In the genomic region with DNA sequence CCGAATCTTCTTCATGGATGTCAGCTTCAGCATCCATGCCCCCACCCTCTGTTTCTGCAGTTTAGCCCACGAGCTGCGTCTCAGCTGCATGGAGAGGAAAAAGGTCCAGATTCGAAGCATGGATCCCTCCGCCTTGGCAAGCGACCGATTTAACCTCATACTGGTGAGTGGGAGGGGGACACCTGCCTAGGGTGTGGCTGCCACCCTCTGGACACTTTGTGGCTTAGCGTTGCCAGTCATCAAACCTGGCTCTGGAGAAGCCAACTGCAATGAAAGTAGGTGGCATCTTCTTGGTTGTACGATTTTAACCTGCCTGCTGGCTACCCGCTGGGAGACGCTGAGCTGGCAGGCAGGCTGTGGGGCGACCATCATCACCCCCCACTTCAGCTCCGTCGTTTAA, we compare ENCODE assay signal across 1 cellular context.
TF ChIP-seq lines count a peak whose summit lies in the region.

No MANE protein-coding gene starts in this region.

TF ChIP-seq in HCT116, 20 proteins besides CTCF, POLR2A, EP300 and RAD21 (continued from another document):
- TF ChIP-seq, protein P1, sequence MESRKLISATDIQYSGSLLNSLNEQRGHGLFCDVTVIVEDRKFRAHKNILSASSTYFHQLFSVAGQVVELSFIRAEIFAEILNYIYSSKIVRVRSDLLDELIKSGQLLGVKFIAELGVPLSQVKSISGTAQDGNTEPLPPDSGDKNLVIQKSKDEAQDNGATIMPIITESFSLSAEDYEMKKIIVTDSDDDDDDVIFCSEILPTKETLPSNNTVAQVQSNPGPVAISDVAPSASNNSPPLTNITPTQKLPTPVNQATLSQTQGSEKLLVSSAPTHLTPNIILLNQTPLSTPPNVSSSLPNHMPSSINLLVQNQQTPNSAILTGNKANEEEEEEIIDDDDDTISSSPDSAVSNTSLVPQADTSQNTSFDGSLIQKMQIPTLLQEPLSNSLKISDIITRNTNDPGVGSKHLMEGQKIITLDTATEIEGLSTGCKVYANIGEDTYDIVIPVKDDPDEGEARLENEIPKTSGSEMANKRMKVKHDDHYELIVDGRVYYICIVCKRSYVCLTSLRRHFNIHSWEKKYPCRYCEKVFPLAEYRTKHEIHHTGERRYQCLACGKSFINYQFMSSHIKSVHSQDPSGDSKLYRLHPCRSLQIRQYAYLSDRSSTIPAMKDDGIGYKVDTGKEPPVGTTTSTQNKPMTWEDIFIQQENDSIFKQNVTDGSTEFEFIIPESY (IDR thresholded peaks at IDR 0.05; ENCODE audit: extremely low read depth, insufficient replicate concordance, low read length) = no peak
- TF ChIP-seq SIN3A (IDR thresholded peaks at IDR 0.05; ENCODE audit: low read depth) (no peak), EZH2 (IDR thresholded peaks at IDR 0.05) (no peak), POLR2AphosphoS5 (IDR thresholded peaks at IDR 0.05; ENCODE audit: low read depth, low read length) (no peak), ELF1 (IDR thresholded peaks at IDR 0.05; ENCODE audit: borderline replicate concordance, low read depth) (no peak)
